Comparison of ENCODE assay signal across 13 cellular contexts in the genomic region with DNA sequence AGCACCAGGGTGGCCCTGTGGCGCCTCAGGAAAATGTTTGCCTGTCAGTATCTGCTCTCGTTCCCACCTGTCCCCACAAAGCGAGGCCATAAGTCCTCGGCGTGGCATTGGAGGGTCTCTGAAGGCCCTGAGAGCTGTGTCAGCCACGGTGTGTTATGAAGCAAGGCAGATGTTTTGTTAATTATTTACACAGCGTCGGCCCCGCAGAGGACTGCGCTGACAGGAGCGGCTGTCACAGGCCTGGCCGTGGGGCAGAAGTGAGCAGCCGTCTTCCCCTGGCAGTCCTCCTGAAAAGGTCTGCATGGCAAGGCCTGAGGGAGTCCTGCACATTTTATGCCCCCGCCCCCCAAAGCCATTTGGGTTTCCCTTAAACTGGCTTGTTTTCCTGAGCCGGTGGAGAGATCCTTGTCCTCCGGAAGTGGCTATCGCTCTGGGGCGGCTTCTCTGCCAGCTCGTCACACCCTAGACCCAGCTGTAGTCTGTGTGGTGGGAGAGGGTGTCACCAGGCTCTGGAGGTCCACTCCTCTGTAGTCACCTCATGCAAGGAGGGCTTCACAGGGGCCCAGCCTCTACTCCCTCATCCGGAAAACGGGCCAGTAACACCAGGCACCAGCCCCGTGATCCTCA. TPM values are rescaled to one million over a fixed set of nuclear protein-coding genes. Genes with fewer than 3 reads are reported as not detected.
DNase-seq lines count a peak whose midpoint lies in the region; ATAC-seq and TF ChIP-seq lines count a peak whose summit lies in the region.
"Had no signal": no experiment of that assay in that cellular context is flagged by ENCODE, and none has a peak within 500 bp of the region (broad histone marks: within the 10 kb centered on the region; RNA-seq: fewer than 3 reads in every experiment).

No MANE protein-coding gene starts in this region.

- H4K8ac ChIP-seq in mesenchymal stem cell (ENCODE audit: low read length) = peak overlapping the region; percentile 5

- H3K4me3 ChIP-seq in ascending aorta = peak overlapping the region in 1 of 2 donors; percentile 17
- H3K4me3 ChIP-seq in mesenchymal stem cell (ENCODE audit: insufficient read depth in 1 of 2, low read depth in 1 of 2, low read length in 2 of 2) = no peak overlapping the region
- peak overlapping the region in 1 of 4 donors; percentile 11 for H3K4me3 ChIP-seq in tibial nerve

- no peak overlapping the region for H3K14ac ChIP-seq in mesenchymal stem cell (ENCODE audit: low read length in 2 of 2)

- peak overlapping the region; percentile 39 for H3K9ac ChIP-seq in mesenchymal stem cell (ENCODE audit: low read length)

- no peak overlapping the region for H2BK12ac ChIP-seq in mesenchymal stem cell (ENCODE audit: low read length in 2 of 2)

- no peak overlapping the region for H3K23ac ChIP-seq in mesenchymal stem cell (ENCODE audit: low read length in 2 of 2)

- H3K4me2 ChIP-seq in mesenchymal stem cell (ENCODE audit: low read length, poor library complexity, severe bottlenecking) = peak overlapping the region; percentile 6

- peak overlapping the region; percentile 18 for H4K91ac ChIP-seq in mesenchymal stem cell (ENCODE audit: low read length)

- peak; percentile 41 for DNase-seq in NCI-H1092 treated with DMSO at 0.1 percent for 48 hours (lab: John Stamatoyannopoulos, UW)
- no peak for DNase-seq in NCI-H1092 (lab: John Stamatoyannopoulos, UW)
- DNase-seq in ascending aorta (ENCODE audit: low spot score in 2 of 2) = no peak
- DNase-seq in mesenchymal stem cell = no peak
- DNase-seq in tibial nerve (ENCODE audit: low spot score in 2 of 2) = no peak
- no peak for DNase-seq in ureter (ENCODE audit: low spot score)
- DNase-seq in CD1c-positive myeloid dendritic cell (ENCODE audit: extremely low spot score) = no peak
- DNase-seq: activated CD4-positive, CD25-positive, alpha-beta regulatory T cell treated with anti-CD3 and anti-CD28 coated beads, Interleukin-2, amount 50 U/mL, for 72 hours; activated naive CD4-positive, alpha-beta T cell treated with anti-CD3 and anti-CD28 coated beads for 36 hours; NCI-H2107; SIG-M5 had no signal

- H3K18ac ChIP-seq in mesenchymal stem cell (ENCODE audit: low read depth in 1 of 2, low read length in 2 of 2) = peak overlapping the region; percentile 41 to 52

- intact Hi-C loops in ascending aorta (cut with DNase I) = no loop called here

- peak overlapping the region; percentile 90 to 96 for H3K27ac ChIP-seq in ascending aorta
- H3K27ac ChIP-seq in mesenchymal stem cell (ENCODE audit: low read length, poor library complexity, severe bottlenecking) = peak overlapping the region; percentile 99
- H3K27ac ChIP-seq in tibial nerve = peak overlapping the region; percentile 82 to 98 (median 92)
- H3K27ac ChIP-seq: 22Rv1 had no signal

- H3K4me1 ChIP-seq in ascending aorta (peaks cover 37 to 65% of the 10 kb centered on the region in 2 donors), mesenchymal stem cell (ENCODE audit: control insufficient read depth, insufficient read depth, low read depth, low read length) (peaks cover 69% of the 10 kb centered on the region), tibial nerve (peaks cover 0 to 97% (median 86%) of the 10 kb centered on the region in 4 donors)

- WGBS in mesenchymal stem cell = 83% methylated on average over 22 of the region's 22 CpGs
- 34 to 45% methylated on average over 17 to 22 of the region's 22 CpGs for WGBS in tibial nerve, 2 donors

- H3K4ac ChIP-seq in mesenchymal stem cell (ENCODE audit: low read depth in 1 of 2, low read length in 2 of 2) = peak overlapping the region in 1 of 2 experiments; percentile 59

- no peak for ATAC-seq in HG03175 (IDR thresholded peaks at IDR 0.05; ENCODE audit: unreplicated experiment)

- peak overlapping the region; percentile 45 for H2BK120ac ChIP-seq in mesenchymal stem cell (ENCODE audit: low read depth, low read length)

- H2BK5ac ChIP-seq in mesenchymal stem cell (ENCODE audit: low read depth, low read length, poor library complexity, severe bottlenecking) = peak overlapping the region; percentile 8

- H3K27me3 ChIP-seq in ascending aorta = no peaks in the 10 kb centered on the region
- no peaks in the 10 kb centered on the region for H3K27me3 ChIP-seq in mesenchymal stem cell (ENCODE audit: control insufficient read depth in 1 of 2, insufficient read depth in 1 of 2, low read length in 2 of 2)
- H3K27me3 ChIP-seq in tibial nerve = no peaks in the 10 kb centered on the region

- TF ChIP-seq EP300 in tibial nerve (IDR thresholded peaks at IDR 0.05) = no peak

- H3K9me3 ChIP-seq in ascending aorta (no peaks in the 10 kb centered on the region), mesenchymal stem cell (ENCODE audit: control insufficient read depth, low read length) (no peaks in the 10 kb centered on the region), tibial nerve (no peaks in the 10 kb centered on the region)

- H2BK15ac ChIP-seq in mesenchymal stem cell (ENCODE audit: low read depth, poor library complexity, severe bottlenecking) = no peak overlapping the region

- no peak overlapping the region for H2AFZ ChIP-seq in mesenchymal stem cell (ENCODE audit: low read depth, low read length)

- peak overlapping the region; percentile 90 for H2AK5ac ChIP-seq in mesenchymal stem cell (ENCODE audit: low read length, severe bottlenecking)

- no peaks in the 10 kb centered on the region for H3K79me1 ChIP-seq in mesenchymal stem cell (replicated peaks; ENCODE audit: low read length, poor library complexity, severe bottlenecking)

- H3K36me3 ChIP-seq in ascending aorta (no peaks in the 10 kb centered on the region), mesenchymal stem cell (ENCODE audit: control insufficient read depth in 1 of 2, insufficient read depth in 2 of 2, low read depth in 1 of 2, low read length in 2 of 2) (peaks cover 27 to 50% of the 10 kb centered on the region in 2 experiments), tibial nerve (no peaks in the 10 kb centered on the region)

- TF ChIP-seq CTCF in ascending aorta (IDR thresholded peaks at IDR 0.05) (no peak), tibial nerve (IDR thresholded peaks at IDR 0.05) (no peak)

- no peak for TF ChIP-seq POLR2A in tibial nerve (IDR thresholded peaks at IDR 0.05)

RNA-seq across cellular contexts. Expression of a gene that starts 6.2 kb away (rescaled TPM):
- total RNA-seq in ascending aorta (6.7 TPM), tibial nerve (10 to 100 TPM; 25.3 to 53.1 (median 43.3) TPM), ureter (24.9 TPM)
- polyA plus RNA-seq in mesenchymal stem cell (2013, experiment 1 of 2) = 99.8 TPM
- polyA plus RNA-seq in mesenchymal stem cell (2013, experiment 2 of 2) = 97.5 TPM
